17 cellular contexts compared by ENCODE assay signal in the genomic region with DNA sequence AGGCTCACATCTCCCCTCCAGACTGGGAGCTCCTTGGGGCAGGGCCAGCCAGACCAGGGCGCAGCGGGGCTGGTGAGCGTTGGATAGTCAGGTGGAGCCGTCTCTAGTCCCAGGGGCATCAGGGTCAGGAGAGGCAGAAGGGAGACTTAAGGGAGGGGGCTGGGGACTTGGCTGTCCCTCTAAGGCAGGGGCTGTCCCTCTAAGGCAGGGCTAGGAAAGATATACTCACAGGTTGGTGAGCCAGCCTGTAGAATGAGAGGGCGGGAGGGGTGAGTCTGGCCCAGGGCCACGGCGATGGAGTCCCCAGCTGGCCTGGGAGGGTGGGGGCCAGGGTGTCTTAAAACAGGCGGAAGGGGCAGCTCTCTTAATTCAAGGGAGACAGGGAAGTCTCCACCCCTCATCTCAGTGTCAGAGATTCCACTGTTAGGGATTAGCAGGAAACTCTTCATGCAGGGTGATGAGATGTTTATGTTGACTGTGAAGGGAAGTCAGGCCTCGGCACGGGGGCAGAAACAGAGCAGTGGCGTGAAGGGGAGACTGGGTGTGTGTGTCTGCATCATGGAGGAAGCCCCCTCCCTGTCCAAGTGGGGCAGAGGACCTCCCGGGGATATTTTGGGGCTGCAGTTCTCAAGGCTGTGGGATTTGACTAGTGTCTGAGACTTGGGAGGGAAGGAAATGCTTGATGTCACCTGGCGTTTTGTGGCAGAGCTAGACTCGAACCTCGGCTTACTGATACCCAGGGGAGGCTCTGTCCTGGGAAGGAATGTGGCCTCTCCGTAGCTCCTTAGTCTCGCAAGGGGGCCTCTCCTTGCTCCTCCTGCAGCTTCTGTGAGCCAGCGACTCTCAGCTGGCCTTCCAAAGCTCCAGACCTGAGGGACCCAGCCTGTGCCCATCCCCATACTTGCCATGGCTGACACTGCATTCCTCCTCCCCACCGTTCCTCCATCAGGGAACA. TPM values are rescaled to one million over a fixed set of nuclear protein-coding genes. Genes with fewer than 3 reads are reported as not detected.
DNase-seq lines count a peak whose midpoint lies in the region; ATAC-seq and TF ChIP-seq lines count a peak whose summit lies in the region.
"Had no signal": no experiment of that assay in that cellular context is flagged by ENCODE, and none has a peak within 500 bp of the region (broad histone marks: within the 10 kb centered on the region; RNA-seq: fewer than 3 reads in every experiment).

No MANE protein-coding gene starts in this region.

- in situ Hi-C loops in GM13977 (cut with MboI; ENCODE audit: low pct_unique_long_range_greater_than_20kb, low sequenced_read_pairs, unreplicated experiment): no loop called here

- H3K9me3 ChIP-seq in gastroesophageal sphincter: no peaks in the 10 kb centered on the region
- H3K9me3 ChIP-seq in parathyroid adenoma (ENCODE audit: control insufficient read depth, low read length): no peaks in the 10 kb centered on the region
- H3K9me3 ChIP-seq: tibial artery had no signal

- DNase-seq in GM13977 (ENCODE audit: low spot score): peak; percentile 10
- DNase-seq in NCI-H524 (lab: John Stamatoyannopoulos, UW): peak; percentile 48 to 67
- no peak for DNase-seq in NCI-H226
- no peak for DNase-seq in SKM-1 (lab: John Stamatoyannopoulos, UW; ENCODE audit: unreplicated experiment)
- DNase-seq in DMS53 (lab: John Stamatoyannopoulos, UW): no peak
- DNase-seq: effector CD8-positive, alpha-beta T cell; Kasumi-1; NCI-H1436; NCI-H510A treated with DMSO at 0.1 percent for 48 hours; stimulated activated CD4-positive, alpha-beta T cell treated with anti-CD3 and anti-CD28 coated beads, Interleukin-4, amount 100 ng/mL, for 4 hours had no signal

- H3K9ac ChIP-seq in parathyroid adenoma: no peak overlapping the region

- no peak for TF ChIP-seq POLR2A in gastroesophageal sphincter (IDR thresholded peaks at IDR 0.05)

- TF ChIP-seq CTCF in GM13977 (IDR thresholded peaks at IDR 0.05; ENCODE audit: extremely low read depth, insufficient read depth, missing control alignments) (no peak), gastroesophageal sphincter (IDR thresholded peaks at IDR 0.05) (no peak), parathyroid adenoma (IDR thresholded peaks at IDR 0.05) (no peak)

- H2AFZ ChIP-seq in parathyroid adenoma: no peak overlapping the region

- WGBS in gastroesophageal sphincter (ENCODE audit: low coverage in 1 of 2), 2 donors: 28 to 61% methylated on average over 3 to 12 of the region's 19 CpGs

- H3K4me1 ChIP-seq in gastroesophageal sphincter (peaks cover 0 to 18% (median 0%) of the 10 kb centered on the region in 3 donors), parathyroid adenoma (peaks cover 5% of the 10 kb centered on the region)
- H3K4me1 ChIP-seq: tibial artery had no signal

- no peaks in the 10 kb centered on the region for H3K27me3 ChIP-seq in gastroesophageal sphincter
- H3K27me3 ChIP-seq in parathyroid adenoma (ENCODE audit: control insufficient read depth, insufficient read depth, low read length): no peaks in the 10 kb centered on the region
- H3K27me3 ChIP-seq: tibial artery had no signal

- H3K4me3 ChIP-seq in gastroesophageal sphincter (no peak overlapping the region), parathyroid adenoma (ENCODE audit: low read depth, low read length) (no peak overlapping the region)
- H3K4me3 ChIP-seq: tibial artery had no signal

- no peaks in the 10 kb centered on the region for H3K36me3 ChIP-seq in gastroesophageal sphincter
- no peaks in the 10 kb centered on the region for H3K36me3 ChIP-seq in parathyroid adenoma (ENCODE audit: control insufficient read depth, insufficient read depth, low read length)
- H3K36me3 ChIP-seq: tibial artery had no signal

- no peak for TF ChIP-seq EP300 in gastroesophageal sphincter (IDR thresholded peaks at IDR 0.05)

- no peak overlapping the region for H3K4me2 ChIP-seq in parathyroid adenoma (ENCODE audit: low read length)

- ATAC-seq in gastroesophageal sphincter (peak; percentile 17), HG02852 (IDR thresholded peaks at IDR 0.05; ENCODE audit: unreplicated experiment) (no peak)
- ATAC-seq: activated naive CD4-positive, alpha-beta T cell treated with anti-CD3 and anti-CD28 coated beads, Interleukin-2, amount 50 U/mL, for 72 hours had no signal

- no peaks in the 10 kb centered on the region for H3K79me2 ChIP-seq in parathyroid adenoma

- H3K27ac ChIP-seq in gastroesophageal sphincter (no peak overlapping the region), parathyroid adenoma (peak overlapping the region; percentile 15)
- H3K27ac ChIP-seq: tibial artery had no signal

RNA-seq across cellular contexts. Expression of a gene that starts 11.5 kb away (rescaled TPM):
- total RNA-seq in gastroesophageal sphincter: 1 to 10 TPM in 2 of 4 donors, under 1 TPM in 2; 0.35 to 2.5 (median 0.89) TPM
- total RNA-seq: activated naive CD4-positive, alpha-beta T cell treated with anti-CD3 and anti-CD28 coated beads, Interleukin-2, amount 50 U/mL, for 72 hours had no signal

RNA-seq across cellular contexts. Expression of a gene that starts 42.5 kb away (rescaled TPM):
- total RNA-seq in gastroesophageal sphincter: 1 to 10 TPM; 1.8 to 2.8 (median 2.3) TPM
- total RNA-seq: activated naive CD4-positive, alpha-beta T cell treated with anti-CD3 and anti-CD28 coated beads, Interleukin-2, amount 50 U/mL, for 72 hours; bronchial epithelial cell; neural crest cell had no signal

Comparison
In these comparisons a context has a peak if more than half of its experiments do, and no peak if none do; other contexts are left out.
1. DNase-seq: peak in GM13977 (single experiment) and NCI-H524 (2 of 2); none in NCI-H226 (single experiment), SKM-1 (single experiment) and DMS53 (single experiment).